ENCODE assay signal across 27 cellular contexts in the genomic region with DNA sequence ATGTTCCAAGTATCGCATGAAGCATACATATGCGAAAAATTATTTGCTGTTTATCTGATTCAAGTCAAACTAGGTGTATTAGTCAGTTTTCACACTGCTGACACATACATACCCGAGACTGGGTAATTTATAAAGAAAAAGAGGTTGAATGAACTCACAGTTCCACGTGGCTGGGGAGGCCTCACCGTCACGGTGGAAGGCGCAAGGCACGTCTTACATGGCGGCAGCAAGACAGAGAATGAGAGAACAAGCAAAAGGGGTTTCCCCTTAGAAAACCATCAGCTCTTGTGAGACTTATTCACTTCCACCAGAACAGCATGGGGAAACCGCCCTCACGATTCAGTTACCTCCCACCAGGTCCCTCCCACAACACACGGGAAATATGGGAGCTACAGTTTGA. TPM values are rescaled to one million over a fixed set of nuclear protein-coding genes. Genes with fewer than 3 reads are reported as not detected.
A peak's percentile ranks its signal among the peaks of the same experiment; 100 is the strongest.
DNase-seq lines count a peak whose midpoint lies in the region; ATAC-seq and TF ChIP-seq lines count a peak whose summit lies in the region.
"Had no signal": no experiment of that assay in that cellular context is flagged by ENCODE, and none has a peak within 500 bp of the region (broad histone marks: within the 10 kb centered on the region; RNA-seq: fewer than 3 reads in every experiment).

No MANE protein-coding gene starts in this region.

- no peak overlapping the region for H4K5ac ChIP-seq in H9 (ENCODE audit: insufficient read length, low read depth, low read length)

- no peak overlapping the region for H2AK5ac ChIP-seq in H9 (ENCODE audit: insufficient read length, low read length)

- H3K27ac ChIP-seq in H9 (ENCODE audit: insufficient read length, low read depth, low read length) = no peak overlapping the region
- H3K27ac ChIP-seq: breast epithelium, heart right ventricle, Peyer's patch, tibial nerve had no signal

- no peak overlapping the region for H2BK20ac ChIP-seq in H9 (ENCODE audit: low read depth, low read length, poor library complexity, severe bottlenecking)

- H3K14ac ChIP-seq in H9 (ENCODE audit: insufficient read depth, low read length) = no peak overlapping the region

- no peak overlapping the region for H2BK12ac ChIP-seq in H9 (ENCODE audit: insufficient read length, low read depth, low read length)

- no peak overlapping the region for H4K8ac ChIP-seq in H9 (replicated peaks; ENCODE audit: insufficient read length, low read depth, low read length)

- H3K79me1 ChIP-seq in H9 (ENCODE audit: insufficient read depth, low read depth, low read length, poor library complexity, severe bottlenecking) = no peaks in the 10 kb centered on the region

- no peaks in the 10 kb centered on the region for H3K79me2 ChIP-seq in H9 (ENCODE audit: insufficient read depth, low read length)

- no peaks in the 10 kb centered on the region for H3K4me1 ChIP-seq in H9 (ENCODE audit: insufficient read depth, low read length)
- H3K4me1 ChIP-seq: breast epithelium, heart right ventricle, Peyer's patch, tibial nerve had no signal

- no peak overlapping the region for H3K56ac ChIP-seq in H9 (ENCODE audit: insufficient read length, low read depth, low read length)

- no peaks in the 10 kb centered on the region for H3K9me3 ChIP-seq in H9 (ENCODE audit: control insufficient read depth, low read depth, low read length)
- H3K9me3 ChIP-seq: breast epithelium, heart right ventricle, Peyer's patch, tibial nerve had no signal

- H3K9me3 Mint-ChIP-seq in H9 = no peaks in the 10 kb centered on the region
- H3K9me3 Mint-ChIP-seq in activated naive CD4-positive, alpha-beta T cell treated with anti-CD3 and anti-CD28 coated beads, Interleukin-2, amount 50 U/mL, for 72 hours = no peaks in the 10 kb centered on the region
- H3K9me3 Mint-ChIP-seq: effector memory CD8-positive, alpha-beta T cell; neural crest cell; stimulated activated naive CD8-positive, alpha-beta T cell treated with anti-CD3 and anti-CD28 coated beads, Interleukin-15, Interleukin-2, amounts not matched to agents 100 ng/mL and 50 ng/mL, for 24 hours had no signal

- no peak overlapping the region for H2BK5ac ChIP-seq in H9 (ENCODE audit: insufficient read length, low read length)

- H3K18ac ChIP-seq in H9 (ENCODE audit: insufficient read length, low read depth, low read length) = no peak overlapping the region

- H2AFZ ChIP-seq in H9 (ENCODE audit: low read length) = no peak overlapping the region

- peaks cover 5% of the 10 kb centered on the region for H3K27me3 Mint-ChIP-seq in H9 (ENCODE audit: low read depth)
- H3K27me3 Mint-ChIP-seq: stimulated activated naive CD8-positive, alpha-beta T cell treated with anti-CD3 and anti-CD28 coated beads, Interleukin-15, Interleukin-2, amounts not matched to agents 100 ng/mL and 50 ng/mL, for 24 hours had no signal

- H2BK15ac ChIP-seq in H9 (ENCODE audit: low read depth, low read length) = no peak overlapping the region

- peak; percentile 85 to 93 for ATAC-seq in activated naive CD4-positive, alpha-beta T cell treated with anti-CD3 and anti-CD28 coated beads, Interleukin-2, amount 50 U/mL, for 72 hours
- no peak for ATAC-seq in HG02870 (IDR thresholded peaks at IDR 0.05; ENCODE audit: unreplicated experiment)
- ATAC-seq: effector memory CD8-positive, alpha-beta T cell; HCT116; heart right ventricle; sciatic nerve had no signal

- no peak overlapping the region for H3K4me3 Mint-ChIP-seq in H9
- H3K4me3 Mint-ChIP-seq: CD8-positive, alpha-beta memory T cell; effector memory CD8-positive, alpha-beta T cell; neural crest cell; stimulated activated naive CD8-positive, alpha-beta T cell treated with anti-CD3 and anti-CD28 coated beads, Interleukin-15, Interleukin-2, amounts not matched to agents 100 ng/mL and 50 ng/mL, for 24 hours had no signal

- no peak overlapping the region for H3K4ac ChIP-seq in H9 (ENCODE audit: low read depth, low read length)

- H2BK120ac ChIP-seq in H9 (ENCODE audit: low read depth, low read length, poor library complexity, severe bottlenecking) = no peak overlapping the region

- H3K27me3 ChIP-seq in H9 (ENCODE audit: insufficient read depth, low read length) = no peaks in the 10 kb centered on the region
- H3K27me3 ChIP-seq: breast epithelium, Peyer's patch had no signal

- no peak overlapping the region for H3K27ac Mint-ChIP-seq in H9
- H3K27ac Mint-ChIP-seq in activated naive CD4-positive, alpha-beta T cell treated with anti-CD3 and anti-CD28 coated beads, Interleukin-2, amount 50 U/mL, for 72 hours = no peak overlapping the region
- H3K27ac Mint-ChIP-seq: CD8-positive, alpha-beta memory T cell; effector memory CD8-positive, alpha-beta T cell; stimulated activated naive CD8-positive, alpha-beta T cell treated with anti-CD3 and anti-CD28 coated beads, Interleukin-15, Interleukin-2, amounts not matched to agents 100 ng/mL and 50 ng/mL, for 24 hours had no signal

- peaks cover 0 to 10% of the 10 kb centered on the region in 2 experiments; a peak in 2 of 4 replicates for H3K4me1 Mint-ChIP-seq in H9
- H3K4me1 Mint-ChIP-seq: CD8-positive, alpha-beta memory T cell; neural crest cell had no signal

- no peak overlapping the region for H3K9ac ChIP-seq in H9 (ENCODE audit: extremely low read depth, insufficient read length, low read length)

- DNase-seq in activated CD4-positive, alpha-beta T cell treated with anti-CD3 and anti-CD28 coated beads for 48 hours = peak; percentile 80
- no peak for DNase-seq in activated CD4-positive, alpha-beta T cell treated with anti-CD3 and anti-CD28 coated beads, Interleukin-2, amount 50 U/mL, for 4 hours
- DNase-seq in H9 (peak; percentile 3), 8988T (no peak), NCI-H1092 (lab: John Stamatoyannopoulos, UW) (no peak)
- DNase-seq in activated naive CD4-positive, alpha-beta T cell treated with anti-CD3 and anti-CD28 coated beads, Interleukin-2, amount 50 U/mL, for 72 hours (ENCODE audit: low spot score in 2 of 2) = no peak
- DNase-seq in stimulated activated CD4-positive, alpha-beta T cell treated with anti-CD3 and anti-CD28 coated beads, Interleukin-1b, Interleukin-23, amount 100 ng/mL, for 48 hours = peak; percentile 82
- DNase-seq: AML-193; amygdala; CD8-positive, alpha-beta memory T cell; effector memory CD8-positive, alpha-beta T cell; foreskin fibroblast; heart right ventricle; NCI-H187; NCI-H69; Peyer's patch; SIG-M5 had no signal

- no peak overlapping the region for H4K91ac ChIP-seq in H9 (ENCODE audit: insufficient read length, low read depth, low read length)

- H3K4me2 ChIP-seq in H9 (ENCODE audit: insufficient read depth, insufficient read length, low read length) = no peak overlapping the region

- no CpG with 5 or more reads among the region's 12 CpGs for whole genome bisulfite sequencing in H9 (ENCODE audit: extremely low coverage, insufficient read length, low lambda C conversion rate)

- H4K20me1 ChIP-seq in H9 (ENCODE audit: control insufficient read depth, insufficient read depth, insufficient read length) = no peaks in the 10 kb centered on the region

- H3K23ac ChIP-seq in H9 (ENCODE audit: insufficient read length, low read depth, low read length) = no peak overlapping the region

- H3K36me3 Mint-ChIP-seq in H9 (ENCODE audit: insufficient read depth in 1 of 3, low read depth in 3 of 3) = no peaks in the 10 kb centered on the region
- no peaks in the 10 kb centered on the region for H3K36me3 Mint-ChIP-seq in activated naive CD4-positive, alpha-beta T cell treated with anti-CD3 and anti-CD28 coated beads, Interleukin-2, amount 50 U/mL, for 72 hours
- H3K36me3 Mint-ChIP-seq: CD8-positive, alpha-beta memory T cell had no signal

- no peaks in the 10 kb centered on the region for H3K23me2 ChIP-seq in H9 (ENCODE audit: insufficient read length, low read depth, low read length, poor library complexity, severe bottlenecking)

- TF ChIP-seq CTCF in H9 (conservative IDR thresholded peaks at IDR 0.05) = no peak

- H3T11ph ChIP-seq in H9 (ENCODE audit: low read length) = no peak overlapping the region

RNA-seq across cellular contexts. Expression of gene PROZ, which starts 13.0 kb away (rescaled TPM):
- total RNA-seq in H9 (2021) = not detected in 2 replicates
- under 1 TPM in 1 of 2 donors, not detected in 1; 0.25 TPM for total RNA-seq in activated naive CD4-positive, alpha-beta T cell treated with anti-CD3 and anti-CD28 coated beads, Interleukin-2, amount 50 U/mL, for 72 hours
- total RNA-seq: breast epithelium; CD8-positive, alpha-beta memory T cell; G401; LHCN-M2; lung; neural crest cell; sciatic nerve; tibial nerve had no signal

RNA-seq across cellular contexts. Expression of gene F10, which starts 22.9 kb away (rescaled TPM):
- total RNA-seq in H9 (2021) = 1.7 TPM in 2 replicates
- not detected for total RNA-seq in activated naive CD4-positive, alpha-beta T cell treated with anti-CD3 and anti-CD28 coated beads, Interleukin-2, amount 50 U/mL, for 72 hours
- total RNA-seq: CD8-positive, alpha-beta memory T cell; G401 had no signal

RNA-seq across cellular contexts. Expression of gene F7, which starts 39.9 kb away (rescaled TPM):
- total RNA-seq in H9 (2021) = 0.66 and 0.81 TPM in 2 replicates
- total RNA-seq in activated naive CD4-positive, alpha-beta T cell treated with anti-CD3 and anti-CD28 coated beads, Interleukin-2, amount 50 U/mL, for 72 hours = not detected
- total RNA-seq: G401, LHCN-M2, tibial nerve had no signal

Comparison
In these comparisons a context has a peak if more than half of its experiments do, and no peak if none do; other contexts are left out.
1. DNase-seq: peak in activated CD4-positive, alpha-beta T cell treated with anti-CD3 and anti-CD28 coated beads for 48 hours (single experiment), H9 (single experiment) and stimulated activated CD4-positive, alpha-beta T cell treated with anti-CD3 and anti-CD28 coated beads, Interleukin-1b, Interleukin-23, amount 100 ng/mL, for 48 hours (single experiment); none in activated CD4-positive, alpha-beta T cell treated with anti-CD3 and anti-CD28 coated beads, Interleukin-2, amount 50 U/mL, for 4 hours (0 of 2), activated naive CD4-positive, alpha-beta T cell treated with anti-CD3 and anti-CD28 coated beads, Interleukin-2, amount 50 U/mL, for 72 hours (0 of 2), 8988T (single experiment) and NCI-H1092 (single experiment).